16 cellular contexts compared by ENCODE assay signal in the genomic region with DNA sequence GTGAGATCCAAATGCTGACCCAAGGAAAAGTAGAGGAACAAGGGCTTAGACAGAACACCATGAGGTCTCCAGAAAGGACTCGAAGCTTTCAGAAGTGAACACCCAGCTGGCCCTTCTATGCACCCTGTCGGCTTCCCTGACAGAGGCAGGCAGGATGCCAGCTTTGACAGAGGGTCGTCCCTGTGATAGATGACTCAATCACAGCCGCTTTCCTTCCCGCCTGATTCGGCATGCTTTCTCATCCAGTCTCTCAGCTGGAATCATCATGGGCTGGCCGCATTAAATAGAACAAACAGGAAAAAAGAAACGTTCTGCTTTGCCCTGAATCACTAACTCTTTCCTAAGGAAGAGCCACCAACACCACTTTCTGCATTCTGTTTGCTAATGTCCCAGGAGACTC.
DNase-seq lines count a peak whose midpoint lies in the region; FAIRE-seq and TF ChIP-seq lines count a peak whose summit lies in the region.
"Had no signal": no experiment of that assay in that cellular context is flagged by ENCODE, and none has a peak within 500 bp of the region (broad histone marks: within the 10 kb centered on the region; RNA-seq: fewer than 3 reads in every experiment).

No MANE protein-coding gene starts in this region.

- dilution Hi-C loops in endothelial cell of umbilical vein (cut with MboI; ENCODE audit: extremely low pct_ligation_motif_present, low sequenced_read_pairs) = no loop called here

- peaks cover 13% of the 10 kb centered on the region for H3K4me1 ChIP-seq in endothelial cell of umbilical vein (ENCODE audit: control insufficient read depth, extremely low read depth, insufficient read depth, low read length)
- H3K4me1 ChIP-seq in mesenchymal stem cell (ENCODE audit: control insufficient read depth, insufficient read depth, low read depth, low read length) = peaks cover 2% of the 10 kb centered on the region
- H3K4me1 ChIP-seq in hepatocyte (ENCODE audit: insufficient read depth) = no peaks in the 10 kb centered on the region
- H3K4me1 ChIP-seq: parathyroid adenoma, Peyer's patch, transverse colon had no signal

- H3K9ac ChIP-seq in endothelial cell of umbilical vein (replicated peaks; ENCODE audit: extremely low read depth, insufficient read depth, low read length) = no peak overlapping the region
- peak overlapping the region; percentile 41 for H3K9ac ChIP-seq in mesenchymal stem cell (ENCODE audit: low read length)
- H3K9ac ChIP-seq: parathyroid adenoma had no signal

- TF ChIP-seq POLR2A in endothelial cell of umbilical vein (IDR thresholded peaks at IDR 0.05; ENCODE audit: low read depth, low read length) (no peak), GM12892 (IDR thresholded peaks at IDR 0.05; ENCODE audit: low read depth, low read length) (no peak)

- H3K18ac ChIP-seq in mesenchymal stem cell (ENCODE audit: low read depth in 1 of 2, low read length in 2 of 2) = no peak overlapping the region

- H2BK15ac ChIP-seq in mesenchymal stem cell (ENCODE audit: low read depth, poor library complexity, severe bottlenecking) = no peak overlapping the region

- no peak for FAIRE-seq in endothelial cell of umbilical vein (lab: Jason Lieb, UNC)
- no peak for FAIRE-seq in GM12892 (lab: Jason Lieb, UNC)
- FAIRE-seq: HTR-8/SVneo had no signal

- no peak overlapping the region for H3K4me3 ChIP-seq in endothelial cell of umbilical vein (replicated peaks in 1 of 3; ENCODE audit: insufficient read depth in 1 of 3, low read depth in 1 of 3, low read length in 3 of 3)
- peak overlapping the region in 1 of 2 experiments; percentile 32 for H3K4me3 ChIP-seq in mesenchymal stem cell (ENCODE audit: insufficient read depth in 1 of 2, low read depth in 1 of 2, low read length in 2 of 2)
- no peak overlapping the region for H3K4me3 ChIP-seq in hepatocyte
- H3K4me3 ChIP-seq: Peyer's patch, transverse colon had no signal

- H3K79me2 ChIP-seq in endothelial cell of umbilical vein (ENCODE audit: control insufficient read depth, insufficient read depth, low read length) (no peaks in the 10 kb centered on the region), hepatocyte (no peaks in the 10 kb centered on the region)
- H3K79me2 ChIP-seq: parathyroid adenoma had no signal

- intact Hi-C loops in endothelial cell of umbilical vein (cut with micrococcal nuclease) = no loop called here

- H3K9me1 ChIP-seq in endothelial cell of umbilical vein (replicated peaks; ENCODE audit: control insufficient read depth, extremely low read depth, insufficient read depth, low read length) = no peaks in the 10 kb centered on the region

- H3K14ac ChIP-seq in mesenchymal stem cell (ENCODE audit: low read length in 2 of 2) = no peak overlapping the region

- no TSS peak for BruUV-seq in endothelial cell of umbilical vein (replicated peaks; lab: Mats Ljungman, UMichigan)

- H3K36me3 ChIP-seq in endothelial cell of umbilical vein (ENCODE audit: control insufficient read depth in 2 of 2, extremely low read depth in 1 of 2, insufficient read depth in 2 of 2, low read length in 2 of 2) (no peaks in the 10 kb centered on the region), mesenchymal stem cell (ENCODE audit: control insufficient read depth in 1 of 2, insufficient read depth in 2 of 2, low read depth in 1 of 2, low read length in 2 of 2) (no peaks in the 10 kb centered on the region), hepatocyte (replicated peaks; ENCODE audit: insufficient read depth, low read depth) (no peaks in the 10 kb centered on the region)
- H3K36me3 ChIP-seq: Peyer's patch, transverse colon had no signal

- DNase-seq in Daoy (ENCODE audit: low read depth) = peak; percentile 67
- DNase-seq in NCI-H446 treated with DMSO at 0.1 percent for 48 hours (lab: John Stamatoyannopoulos, UW) = peak; percentile 32
- peak; percentile 51 for DNase-seq in endothelial cell of umbilical vein (ENCODE audit: low read depth, low spot score)
- DNase-seq in mesenchymal stem cell = no peak
- DNase-seq in DMS153 treated with DMSO at 0.1 percent for 48 hours (lab: John Stamatoyannopoulos, UW; ENCODE audit: unreplicated experiment) = no peak
- no peak for DNase-seq in GM12892 (ENCODE audit: insufficient read length)
- no peak for DNase-seq in cerebellum (ENCODE audit: low spot score)
- DNase-seq in hepatocyte (ENCODE audit: low spot score) = no peak
- DNase-seq: activated CD4-positive, CD25-positive, alpha-beta regulatory T cell treated with anti-CD3 and anti-CD28 coated beads, Interleukin-2, amount 50 U/mL, for 72 hours; activated naive CD8-positive, alpha-beta T cell treated with anti-CD3 and anti-CD28 coated beads, Interleukin-2, amount 10 ng/mL, durations not matched to agents 7 days and 5 days; NCI-H1092 treated with DMSO at 0.1 percent for 48 hours; NCI-H510A treated with DMSO at 0.1 percent for 48 hours; Peyer's patch; transverse colon had no signal

- TF ChIP-seq CTCF in endothelial cell of umbilical vein (IDR thresholded peaks at IDR 0.05; ENCODE audit: extremely low read depth in 1 of 2, insufficient read depth in 1 of 2, low read depth in 1 of 2, low read length in 2 of 2) (no peak), hepatocyte (IDR thresholded peaks at IDR 0.05; ENCODE audit: poor library complexity) (no peak)

- no peak overlapping the region for H4K8ac ChIP-seq in mesenchymal stem cell (ENCODE audit: low read length)

- WGBS in mesenchymal stem cell = 60% methylated on average over 8 of the region's 8 CpGs
- WGBS in hepatocyte (ENCODE audit: low lambda C conversion rate, missing lambda C conversion rate) = 67% methylated on average over 8 of the region's 8 CpGs

- H2BK12ac ChIP-seq in mesenchymal stem cell (ENCODE audit: low read length in 2 of 2) = no peak overlapping the region

- H3K4me2 ChIP-seq in endothelial cell of umbilical vein (ENCODE audit: insufficient read depth, low read length) = peak overlapping the region; percentile 10
- H3K4me2 ChIP-seq in mesenchymal stem cell (ENCODE audit: low read length, poor library complexity, severe bottlenecking) = no peak overlapping the region
- no peak overlapping the region for H3K4me2 ChIP-seq in hepatocyte

- H4K91ac ChIP-seq in mesenchymal stem cell (ENCODE audit: low read length) = no peak overlapping the region

- H3K23ac ChIP-seq in mesenchymal stem cell (ENCODE audit: low read length in 2 of 2) = no peak overlapping the region

- H2BK5ac ChIP-seq in mesenchymal stem cell (ENCODE audit: low read depth, low read length, poor library complexity, severe bottlenecking) = no peak overlapping the region

- H3K27me3 ChIP-seq in endothelial cell of umbilical vein (ENCODE audit: control insufficient read depth in 2 of 2, insufficient read depth in 2 of 2, low read length in 2 of 2) (no peaks in the 10 kb centered on the region), mesenchymal stem cell (ENCODE audit: control insufficient read depth in 1 of 2, insufficient read depth in 1 of 2, low read length in 2 of 2) (peaks cover 4 to 18% of the 10 kb centered on the region in 2 experiments), hepatocyte (no peaks in the 10 kb centered on the region)
- H3K27me3 ChIP-seq: Peyer's patch, transverse colon had no signal

- no peak overlapping the region for H3K27ac ChIP-seq in endothelial cell of umbilical vein (ENCODE audit: insufficient read depth, low read depth, low read length)
- H3K27ac ChIP-seq in mesenchymal stem cell (ENCODE audit: low read length, poor library complexity, severe bottlenecking) = no peak overlapping the region
- no peak overlapping the region for H3K27ac ChIP-seq in hepatocyte
- H3K27ac ChIP-seq: parathyroid adenoma, Peyer's patch, transverse colon had no signal

- no peaks in the 10 kb centered on the region for H3K79me1 ChIP-seq in mesenchymal stem cell (replicated peaks; ENCODE audit: low read length, poor library complexity, severe bottlenecking)

- H3K9me3 ChIP-seq in endothelial cell of umbilical vein (replicated peaks; ENCODE audit: control insufficient read depth, insufficient read depth, low read length) = no peaks in the 10 kb centered on the region
- H3K9me3 ChIP-seq in mesenchymal stem cell (ENCODE audit: control insufficient read depth, low read length) = no peaks in the 10 kb centered on the region
- H3K9me3 ChIP-seq in hepatocyte (ENCODE audit: low read depth) = no peaks in the 10 kb centered on the region
- H3K9me3 ChIP-seq: Peyer's patch, transverse colon had no signal

- H2AK5ac ChIP-seq in mesenchymal stem cell (ENCODE audit: low read length, severe bottlenecking) = no peak overlapping the region

- CTCF ChIA-PET in endothelial cell of umbilical vein (lab: Charles Lee) = interaction anchor here (1.1 to 5.1 kb wide), 6 partner anchors 10 to 1247 kb away, joined by 3 to 40 read pairs (median 4); no protein-coding TSS in a partner anchor

- H3K4ac ChIP-seq in mesenchymal stem cell (ENCODE audit: low read depth in 1 of 2, low read length in 2 of 2) = no peak overlapping the region

- no peaks in the 10 kb centered on the region for H3K9me2 ChIP-seq in hepatocyte (replicated peaks; ENCODE audit: insufficient read depth)

- POLR2A ChIA-PET in endothelial cell of umbilical vein (lab: Charles Lee) = no interaction called here

- no peaks in the 10 kb centered on the region for H4K20me1 ChIP-seq in endothelial cell of umbilical vein (replicated peaks; ENCODE audit: control insufficient read depth, extremely low read depth, insufficient read depth, low read length)
- H4K20me1 ChIP-seq in hepatocyte (ENCODE audit: insufficient read depth, poor library complexity, severe bottlenecking) = no peaks in the 10 kb centered on the region

- H2AFZ ChIP-seq in endothelial cell of umbilical vein (ENCODE audit: low read depth, low read length) (no peak overlapping the region), mesenchymal stem cell (ENCODE audit: low read depth, low read length) (no peak overlapping the region), hepatocyte (no peak overlapping the region)
- H2AFZ ChIP-seq: parathyroid adenoma had no signal

- no peak overlapping the region for H2BK120ac ChIP-seq in mesenchymal stem cell (ENCODE audit: low read depth, low read length)

TF ChIP-seq in endothelial cell of umbilical vein, 7 proteins besides CTCF, POLR2A, EP300 and RAD21:
- TF ChIP-seq GATA2 (IDR thresholded peaks at IDR 0.05; ENCODE audit: insufficient read depth, insufficient read length, low read depth, low read length) (no peak), EZH2 (IDR thresholded peaks at IDR 0.05; ENCODE audit: borderline replicate concordance, low read depth, low read length, severe bottlenecking) (no peak), FOS (IDR thresholded peaks at IDR 0.05; ENCODE audit: borderline replicate concordance, insufficient read depth, low read length) (peak; percentile 78), MAX (IDR thresholded peaks at IDR 0.05; ENCODE audit: insufficient read depth, insufficient read length) (no peak), JUN (IDR thresholded peaks at IDR 0.05; ENCODE audit: borderline replicate concordance, insufficient read depth, insufficient read length, low read depth) (no peak)

Comparison
In these comparisons a context has a peak if more than half of its experiments do, and no peak if none do; other contexts are left out.
1. DNase-seq: peak in Daoy (single experiment), NCI-H446 treated with DMSO at 0.1 percent for 48 hours (single experiment) and endothelial cell of umbilical vein (single experiment); none in mesenchymal stem cell (single experiment), DMS153 treated with DMSO at 0.1 percent for 48 hours (single experiment), GM12892 (single experiment), cerebellum (single experiment) and hepatocyte (single experiment).